In the genomic region with DNA sequence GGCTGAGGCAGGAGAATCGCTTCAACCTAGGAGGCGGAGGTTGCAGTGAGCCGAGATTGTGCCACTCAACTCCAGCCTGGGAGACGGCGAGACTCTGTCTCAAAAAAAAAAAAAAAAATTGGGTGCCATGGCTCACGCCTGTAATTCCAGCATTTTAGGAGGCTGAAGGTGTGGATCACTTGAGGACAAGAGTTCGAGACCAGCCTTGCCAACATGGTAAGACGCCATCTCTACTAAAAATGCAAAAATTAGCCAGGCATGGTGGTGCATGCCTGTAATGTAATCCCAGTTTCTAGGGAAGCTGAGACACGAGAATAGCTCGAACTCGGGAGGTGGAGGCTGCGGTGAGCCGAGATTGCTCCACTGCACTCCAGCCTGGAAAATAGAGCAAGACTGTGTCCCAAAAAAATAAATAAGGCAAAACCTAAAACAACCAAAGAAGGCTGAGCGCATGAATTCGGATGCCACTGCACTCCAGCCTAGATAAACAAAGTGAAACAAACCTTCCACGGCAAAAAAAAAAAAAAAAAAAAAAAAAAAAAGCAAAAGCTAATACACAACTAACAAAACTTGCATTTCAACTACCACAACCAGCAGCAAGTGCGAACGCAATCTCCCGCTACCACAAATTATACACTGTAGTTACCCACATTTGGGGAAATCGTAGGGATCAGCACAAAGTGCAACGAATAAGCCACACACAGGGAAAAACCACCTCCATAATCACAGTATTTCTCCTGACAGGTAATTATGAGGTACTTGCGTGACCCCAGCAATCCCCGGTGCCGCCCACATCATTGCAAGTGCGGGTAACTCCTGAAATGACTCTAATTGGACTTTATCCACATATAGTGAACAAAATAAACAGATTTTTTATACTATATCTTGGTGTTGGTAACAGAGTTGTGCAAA, we compare ENCODE assay signal across 8 cellular contexts. TPM values are rescaled to one million over a fixed set of nuclear protein-coding genes. Genes with fewer than 3 reads are reported as not detected.
A peak's percentile ranks its signal among the peaks of the same experiment; 100 is the strongest.
DNase-seq lines count a peak whose midpoint lies in the region; ATAC-seq and TF ChIP-seq lines count a peak whose summit lies in the region.

No MANE protein-coding gene starts in this region.

- no peak for TF ChIP-seq POLR2A in Peyer's patch (IDR thresholded peaks at IDR 0.05)

- H3K4me1 ChIP-seq in Peyer's patch: no peaks in the 10 kb centered on the region

- peak overlapping the region in 1 of 4 donors; percentile 35 for H3K27ac ChIP-seq in Peyer's patch

- peaks cover 24% of the 10 kb centered on the region for H3K27me3 Mint-ChIP-seq in activated CD4-positive, alpha-beta T cell treated with anti-CD3 and anti-CD28 coated beads, Interleukin-2, amount 10 ng/mL, durations not matched to agents 24 days and 14 days
- peaks cover 27 to 28% of the 10 kb centered on the region in 2 donors for H3K27me3 Mint-ChIP-seq in stimulated activated naive B cell treated with anti-CD40 and anti-IgM and Interleukin-4, amounts not matched to agents 10 μg/mL and 1 μg/mL and 100 μg/mL, for 72 hours

- TF ChIP-seq CTCF in Peyer's patch (IDR thresholded peaks at IDR 0.05) (no peak), fibroblast of villous mesenchyme (IDR thresholded peaks at IDR 0.05; ENCODE audit: insufficient read depth, low read depth, low read length) (no peak), GM20000 (IDR thresholded peaks at IDR 0.05; ENCODE audit: extremely low read depth, missing control alignments) (no peak)

- no peaks in the 10 kb centered on the region for H3K9me3 Mint-ChIP-seq in activated CD4-positive, alpha-beta T cell treated with anti-CD3 and anti-CD28 coated beads, Interleukin-2, amount 10 ng/mL, durations not matched to agents 24 days and 14 days
- no peaks in the 10 kb centered on the region for H3K9me3 Mint-ChIP-seq in stimulated activated naive B cell treated with anti-CD40 and anti-IgM and Interleukin-4, amounts not matched to agents 10 μg/mL and 1 μg/mL and 100 μg/mL, for 72 hours

- peak; percentile 16 to 38 for ATAC-seq in stimulated activated naive B cell treated with anti-CD40 and anti-IgM and Interleukin-4, amounts not matched to agents 10 μg/mL and 1 μg/mL and 100 μg/mL, for 72 hours (replicated peaks)
- no peak for ATAC-seq in sciatic nerve
- no peak for ATAC-seq in GM18511 (IDR thresholded peaks at IDR 0.05; ENCODE audit: unreplicated experiment)

- no peak for DNase-seq in activated CD4-positive, alpha-beta T cell treated with anti-CD3 and anti-CD28 coated beads, Interleukin-2, amount 10 ng/mL, durations not matched to agents 24 days and 14 days
- no peak for DNase-seq in activated CD4-positive, alpha-beta T cell treated with anti-CD3 and anti-CD28 coated beads, Interleukin-2, amount 50 U/mL, for 4 hours
- DNase-seq in Peyer's patch (no peak), fibroblast of villous mesenchyme (ENCODE audit: low read depth) (no peak), sciatic nerve (ENCODE audit: low spot score) (no peak), GM20000 (ENCODE audit: low spot score) (no peak)
- DNase-seq in stimulated activated naive B cell treated with anti-CD40 and anti-IgM and Interleukin-4, amounts not matched to agents 10 μg/mL and 1 μg/mL and 100 μg/mL, for 72 hours: no peak

- H3K36me3 ChIP-seq in Peyer's patch: no peaks in the 10 kb centered on the region

- H3K9me3 ChIP-seq in Peyer's patch: no peaks in the 10 kb centered on the region

- intact Hi-C loops in activated CD4-positive, alpha-beta T cell treated with anti-CD3 and anti-CD28 coated beads, Interleukin-2, amount 10 ng/mL, durations not matched to agents 24 days and 14 days (cut with micrococcal nuclease): no loop called here
- intact Hi-C loops in sciatic nerve (cut with DNase I): no loop called here

- no peaks in the 10 kb centered on the region for H3K36me3 Mint-ChIP-seq in activated CD4-positive, alpha-beta T cell treated with anti-CD3 and anti-CD28 coated beads, Interleukin-2, amount 10 ng/mL, durations not matched to agents 24 days and 14 days (ENCODE audit: low read depth)
- H3K36me3 Mint-ChIP-seq in stimulated activated naive B cell treated with anti-CD40 and anti-IgM and Interleukin-4, amounts not matched to agents 10 μg/mL and 1 μg/mL and 100 μg/mL, for 72 hours: peaks cover 0 to 2% of the 10 kb centered on the region in 2 donors

- H3K4me3 Mint-ChIP-seq in activated CD4-positive, alpha-beta T cell treated with anti-CD3 and anti-CD28 coated beads, Interleukin-2, amount 10 ng/mL, durations not matched to agents 24 days and 14 days: peak overlapping the region; percentile 4
- H3K4me3 Mint-ChIP-seq in stimulated activated naive B cell treated with anti-CD40 and anti-IgM and Interleukin-4, amounts not matched to agents 10 μg/mL and 1 μg/mL and 100 μg/mL, for 72 hours: peak overlapping the region; percentile 63 to 72

- no peak overlapping the region for H3K27ac Mint-ChIP-seq in activated CD4-positive, alpha-beta T cell treated with anti-CD3 and anti-CD28 coated beads, Interleukin-2, amount 10 ng/mL, durations not matched to agents 24 days and 14 days
- H3K27ac Mint-ChIP-seq in stimulated activated naive B cell treated with anti-CD40 and anti-IgM and Interleukin-4, amounts not matched to agents 10 μg/mL and 1 μg/mL and 100 μg/mL, for 72 hours: peak overlapping the region; percentile 86

- H3K4me1 Mint-ChIP-seq in activated CD4-positive, alpha-beta T cell treated with anti-CD3 and anti-CD28 coated beads, Interleukin-2, amount 10 ng/mL, durations not matched to agents 24 days and 14 days: peaks cover 6% of the 10 kb centered on the region
- H3K4me1 Mint-ChIP-seq in stimulated activated naive B cell treated with anti-CD40 and anti-IgM and Interleukin-4, amounts not matched to agents 10 μg/mL and 1 μg/mL and 100 μg/mL, for 72 hours: peaks cover 7 to 8% of the 10 kb centered on the region in 2 donors

- H3K27me3 ChIP-seq in Peyer's patch: no peaks in the 10 kb centered on the region

- H3K4me3 ChIP-seq in Peyer's patch (peak overlapping the region in 3 of 4 donors; percentile 6 to 32 (median 23)), fibroblast of villous mesenchyme (ENCODE audit: low read depth, low read length) (peak overlapping the region; percentile 20)

RNA-seq across cellular contexts. Expression of gene TEX14, which starts 25.6 kb away (rescaled TPM):
- 0.07 TPM in 2 replicates for total RNA-seq in activated CD4-positive, alpha-beta T cell treated with anti-CD3 and anti-CD28 coated beads, Interleukin-2, amount 10 ng/mL, durations not matched to agents 24 days and 14 days
- total RNA-seq in Peyer's patch (under 1 TPM in 1 of 4 donors, not detected in 3; 0.13 TPM), fibroblast of villous mesenchyme (under 0.01 and 0.43 TPM in 2 replicates), sciatic nerve (0.76 TPM)

RNA-seq across cellular contexts. Expression of gene RAD51C, which starts 26.2 kb away (rescaled TPM):
- 73.7 and 78.8 TPM in 2 replicates for total RNA-seq in activated CD4-positive, alpha-beta T cell treated with anti-CD3 and anti-CD28 coated beads, Interleukin-2, amount 10 ng/mL, durations not matched to agents 24 days and 14 days
- total RNA-seq in Peyer's patch (10 to 100 TPM in 1 of 4 donors, 1 to 10 TPM in 3; 4.0 to 41.3 (median 8.3) TPM), fibroblast of villous mesenchyme (16.1 and 25.9 TPM in 2 replicates), sciatic nerve (27.8 TPM)

Comparison
In these comparisons a context has a peak if more than half of its experiments do, and no peak if none do; other contexts are left out.
1. ATAC-seq: peak in stimulated activated naive B cell treated with anti-CD40 and anti-IgM and Interleukin-4, amounts not matched to agents 10 μg/mL and 1 μg/mL and 100 μg/mL, for 72 hours (2 of 2); none in sciatic nerve (single experiment) and GM18511 (single experiment).